In genomic region chr2:15780912-15781574, GRCh38 we compare ENCODE assay signal across 1 cellular context.
TF ChIP-seq lines count a peak whose summit lies in the region.

No MANE protein-coding gene starts in this region.

TF ChIP-seq in A549, 52 proteins besides CTCF, POLR2A, EP300 and RAD21 (continued from another document):
- TF ChIP-seq ATOH8 (CRISPR knock-in tag; IDR thresholded peaks at IDR 0.05; ENCODE audit: low read depth) (no peak), PBX3 (IDR thresholded peaks at IDR 0.05) (no peak), HDAC2 (IDR thresholded peaks at IDR 0.05) (no peak), TP53 (CRISPR knock-in tag; IDR thresholded peaks at IDR 0.05) (no peak), FOXS1 (CRISPR knock-in tag; IDR thresholded peaks at IDR 0.05) (no peak), ELK1 (IDR thresholded peaks at IDR 0.05; ENCODE audit: low read depth, low read length) (no peak), RARB (CRISPR knock-in tag; IDR thresholded peaks at IDR 0.05) (no peak), SMC3 (IDR thresholded peaks at IDR 0.05) (no peak), RNF2 (IDR thresholded peaks at IDR 0.05; ENCODE audit: borderline replicate concordance, low read depth) (no peak)
TF ChIP-seq in A549: peak in this region for 0.
